19 cellular contexts compared by ENCODE assay signal in genomic region chr7:106023369-106024322, GRCh38.
A peak's percentile ranks its signal among the peaks of the same experiment; 100 is the strongest.
DNase-seq lines count a peak whose midpoint lies in the region; ATAC-seq, FAIRE-seq and TF ChIP-seq lines count a peak whose summit lies in the region.
"Had no signal": no experiment of that assay in that cellular context is flagged by ENCODE, and none has a peak within 500 bp of the region (broad histone marks: within the 10 kb centered on the region; RNA-seq: fewer than 3 reads in every experiment).

No MANE protein-coding gene starts in this region.

- no peaks in the 10 kb centered on the region for H3K79me1 ChIP-seq in mesendoderm (ENCODE audit: low read length)

- CTCF ChIA-PET in PC-9 (lab: Charles Lee) = no interaction called here

- no peak overlapping the region for H2BK5ac ChIP-seq in mesendoderm (ENCODE audit: low read length)

- no peak overlapping the region for H3K56ac ChIP-seq in mesendoderm (ENCODE audit: low read length)

- no peak overlapping the region for H2AFZ ChIP-seq in SU-DHL-6 (ENCODE audit: low read depth, low read length, severe bottlenecking)
- H2AFZ ChIP-seq in PC-9 = no peak overlapping the region
- H2AFZ ChIP-seq: GM23248 had no signal

- H3K9ac ChIP-seq in SU-DHL-6 (ENCODE audit: low read length) (peak overlapping the region; percentile 17; the same call in 1 of the 2 replicates), mesendoderm (ENCODE audit: low read length) (no peak overlapping the region), kidney (ENCODE audit: low read length in 2 of 2) (no peak overlapping the region)
- H3K9ac ChIP-seq: GM23248 had no signal

- ATAC-seq in GM18868 (IDR thresholded peaks at IDR 0.05; ENCODE audit: unreplicated experiment) (peak; percentile 54), HG03439 (IDR thresholded peaks at IDR 0.05; ENCODE audit: unreplicated experiment) (no peak)

- H3K18ac ChIP-seq in mesendoderm (ENCODE audit: low read length) = peak overlapping the region; percentile 54

- peaks cover 43% of the 10 kb centered on the region for H3K4me1 Mint-ChIP-seq in T-helper 1 cell treated with Interleukin-12 subunit alpha and Interleukin-12 subunit beta and Interleukin-4 antibody, amounts not matched to agents 30 μg/mL and 1 μg/mL, for 36 hours (ENCODE audit: low read depth)

- H3K23ac ChIP-seq in mesendoderm (ENCODE audit: low read length) = no peak overlapping the region

- H3K79me2 ChIP-seq in SU-DHL-6 (ENCODE audit: insufficient read depth, low read length) (no peaks in the 10 kb centered on the region), mesendoderm (ENCODE audit: control insufficient read depth, insufficient read depth, low read length) (no peaks in the 10 kb centered on the region), PC-9 (ENCODE audit: low read depth) (no peaks in the 10 kb centered on the region)

- no peaks in the 10 kb centered on the region for H3K36me3 ChIP-seq in SU-DHL-6 (ENCODE audit: low read length)
- H3K36me3 ChIP-seq in mesendoderm (ENCODE audit: control insufficient read depth, insufficient read depth, low read length) = no peaks in the 10 kb centered on the region
- no peaks in the 10 kb centered on the region for H3K36me3 ChIP-seq in kidney (ENCODE audit: control insufficient read depth in 1 of 2, insufficient read depth in 2 of 2, low read length in 2 of 2)
- H3K36me3 ChIP-seq in PC-9 (ENCODE audit: low read depth) = no peaks in the 10 kb centered on the region
- H3K36me3 ChIP-seq: neutrophil, sigmoid colon, upper lobe of right lung had no signal

- H3K4me1 ChIP-seq in mesendoderm (ENCODE audit: control insufficient read depth, low read depth, low read length) (peaks cover 13% of the 10 kb centered on the region), kidney (ENCODE audit: control insufficient read depth in 1 of 2, insufficient read depth in 1 of 2, low read depth in 1 of 2, low read length in 2 of 2) (no peaks in the 10 kb centered on the region), PC-9 (replicated peaks; ENCODE audit: insufficient read depth) (no peaks in the 10 kb centered on the region)
- H3K4me1 ChIP-seq: upper lobe of right lung had no signal

- H4K8ac ChIP-seq in mesendoderm (ENCODE audit: low read depth, low read length) = no peak overlapping the region

- H4K20me1 ChIP-seq in SU-DHL-6 (ENCODE audit: low read depth, low read length) (no peaks in the 10 kb centered on the region), PC-9 (ENCODE audit: insufficient read depth) (no peaks in the 10 kb centered on the region)

- peak overlapping the region; percentile 76 for H3K27ac Mint-ChIP-seq in T-helper 1 cell treated with Interleukin-12 subunit alpha and Interleukin-12 subunit beta and Interleukin-4 antibody, amounts not matched to agents 30 μg/mL and 1 μg/mL, for 36 hours

- H3K4ac ChIP-seq in mesendoderm (ENCODE audit: low read depth, low read length) = no peak overlapping the region

- no peak for FAIRE-seq in kidney (lab: Jason Lieb, UNC)
- FAIRE-seq: A204.1, endometrium had no signal

- no peaks in the 10 kb centered on the region for H3K9me3 Mint-ChIP-seq in T-helper 1 cell treated with Interleukin-12 subunit alpha and Interleukin-12 subunit beta and Interleukin-4 antibody, amounts not matched to agents 30 μg/mL and 1 μg/mL, for 36 hours

- H3K4me3 ChIP-seq in SU-DHL-6 (ENCODE audit: insufficient read depth, low read length, poor library complexity, severe bottlenecking) = peak overlapping the region; percentile 11
- no peak overlapping the region for H3K4me3 ChIP-seq in mesendoderm (ENCODE audit: low read length)
- no peak overlapping the region for H3K4me3 ChIP-seq in kidney (ENCODE audit: low read length in 2 of 2)
- H3K4me3 ChIP-seq in PC-9 = no peak overlapping the region
- H3K4me3 ChIP-seq: GM23248, sigmoid colon, upper lobe of right lung had no signal

- DNase-seq in T-helper 1 cell = no peak
- no peak for DNase-seq in mesendoderm
- no peak for DNase-seq in kidney
- DNase-seq in PC-9 = no peak
- DNase-seq: COR-L47; foreskin fibroblast; GM23248; mammary epithelial cell; NCI-H446; sigmoid colon; stimulated activated CD4-positive, alpha-beta T cell treated with anti-CD3 and anti-CD28 coated beads, Interleukin-4, amount 100 ng/mL, for 4 hours; upper lobe of right lung had no signal

- H3K27me3 ChIP-seq in SU-DHL-6 (ENCODE audit: low read length) (no peaks in the 10 kb centered on the region), mesendoderm (ENCODE audit: insufficient read depth, low read length, poor library complexity) (no peaks in the 10 kb centered on the region), PC-9 (ENCODE audit: insufficient read depth, low read depth) (no peaks in the 10 kb centered on the region)
- H3K27me3 ChIP-seq: sigmoid colon, upper lobe of right lung had no signal

- H3K9me3 ChIP-seq in SU-DHL-6 (ENCODE audit: insufficient read depth, low read length) (no peaks in the 10 kb centered on the region), kidney (ENCODE audit: control insufficient read depth in 1 of 2, low read length in 2 of 2) (no peaks in the 10 kb centered on the region), PC-9 (ENCODE audit: insufficient read depth, low read depth) (no peaks in the 10 kb centered on the region)
- H3K9me3 ChIP-seq: neutrophil, sigmoid colon, upper lobe of right lung had no signal

- peak overlapping the region; percentile 66 for H3K27ac ChIP-seq in SU-DHL-6 (ENCODE audit: low read depth, low read length)
- no peak overlapping the region for H3K27ac ChIP-seq in mesendoderm (ENCODE audit: low read depth, low read length)
- H3K27ac ChIP-seq in kidney (ENCODE audit: low read depth in 2 of 2, low read length in 2 of 2) = no peak overlapping the region
- H3K27ac ChIP-seq in PC-9 = no peak overlapping the region
- H3K27ac ChIP-seq: GM23248, neutrophil, sigmoid colon, upper lobe of right lung had no signal

- H2BK15ac ChIP-seq in mesendoderm (replicated peaks; ENCODE audit: low read depth) = no peak overlapping the region

- H3K4me2 ChIP-seq in SU-DHL-6 (ENCODE audit: low read depth, low read length, poor library complexity, severe bottlenecking) = peak overlapping the region; percentile 64
- H3K4me2 ChIP-seq in mesendoderm (ENCODE audit: low read length) = no peak overlapping the region
- H3K4me2 ChIP-seq in PC-9 = no peak overlapping the region

- H3K4me3 Mint-ChIP-seq in T-helper 1 cell treated with Interleukin-12 subunit alpha and Interleukin-12 subunit beta and Interleukin-4 antibody, amounts not matched to agents 30 μg/mL and 1 μg/mL, for 36 hours = no peak overlapping the region

- no TSS peak for BruUV-seq in PC-9 (replicated peaks; lab: Mats Ljungman, UMichigan)

- H3K27me3 Mint-ChIP-seq in T-helper 1 cell treated with Interleukin-12 subunit alpha and Interleukin-12 subunit beta and Interleukin-4 antibody, amounts not matched to agents 30 μg/mL and 1 μg/mL, for 36 hours (ENCODE audit: low read depth) = peaks cover 15% of the 10 kb centered on the region

- H3K9me2 ChIP-seq in SU-DHL-6 (replicated peaks; ENCODE audit: insufficient read depth, low read length) (no peaks in the 10 kb centered on the region), PC-9 (ENCODE audit: insufficient read depth) (no peaks in the 10 kb centered on the region)

- no CpG with 5 or more reads among the region's 6 CpGs for WGBS in mesendoderm (ENCODE audit: extremely low coverage, insufficient coverage, low lambda C conversion rate)

- no peaks in the 10 kb centered on the region for H3K36me3 Mint-ChIP-seq in T-helper 1 cell treated with Interleukin-12 subunit alpha and Interleukin-12 subunit beta and Interleukin-4 antibody, amounts not matched to agents 30 μg/mL and 1 μg/mL, for 36 hours (ENCODE audit: low read depth)

- intact Hi-C loops in kidney (cut with DNase I) (no loop called here), PC-9 (cut with micrococcal nuclease; ENCODE audit: unreplicated experiment) (no loop called here)

- H4K5ac ChIP-seq in mesendoderm (ENCODE audit: low read length) = no peak overlapping the region

- H2BK120ac ChIP-seq in mesendoderm (ENCODE audit: low read depth, low read length) = no peak overlapping the region

- no peak for TF ChIP-seq CTCF in SU-DHL-6 (IDR thresholded peaks at IDR 0.05; ENCODE audit: insufficient read depth, low read length, poor library complexity, severe bottlenecking)
- no peak for TF ChIP-seq CTCF in kidney (IDR thresholded peaks at IDR 0.05; ENCODE audit: borderline replicate concordance, extremely low read depth, insufficient read depth)
- no peak for TF ChIP-seq CTCF in PC-9 (conservative IDR thresholded peaks at IDR 0.05)

- POLR2A ChIA-PET in PC-9 (lab: Charles Lee; ENCODE audit: unreplicated experiment) = interaction anchor here (0.5 kb wide), 1 partner anchor 997 kb away, joined by 3 read pairs; no protein-coding TSS in a partner anchor

- H2AK5ac ChIP-seq in mesendoderm (ENCODE audit: low read length) = no peak overlapping the region

- H3F3A ChIP-seq in SU-DHL-6 (ENCODE audit: insufficient read depth) = peaks cover 34% of the 10 kb centered on the region
- H3F3A ChIP-seq in PC-9 (ENCODE audit: insufficient read depth, low read depth) = no peaks in the 10 kb centered on the region
